24 cellular contexts compared by ENCODE assay signal in the genomic region with DNA sequence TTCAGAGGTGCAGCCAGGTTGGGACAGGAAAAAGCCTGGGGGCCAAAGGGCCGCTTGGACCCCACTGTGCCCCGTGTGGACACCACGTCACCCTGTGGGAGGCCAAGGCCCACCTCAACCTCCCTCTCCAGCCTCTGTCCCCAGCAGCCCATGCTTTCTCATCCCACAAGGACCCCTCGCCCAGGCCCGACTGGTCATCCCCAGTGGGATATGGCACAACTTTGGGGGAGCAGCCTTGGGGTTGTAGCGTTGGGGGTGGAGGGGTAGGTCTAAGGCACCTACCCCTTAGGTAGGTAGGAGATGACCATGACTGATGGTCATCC. TPM values are rescaled to one million over a fixed set of nuclear protein-coding genes. Genes with fewer than 3 reads are reported as not detected.
"Had no signal": no experiment of that assay in that cellular context is flagged by ENCODE, and none has a peak within 500 bp of the region (broad histone marks: within the 10 kb centered on the region; RNA-seq: fewer than 3 reads in every experiment).

No MANE protein-coding gene starts in this region.

- H3K27ac ChIP-seq: coronary artery, esophagus muscularis mucosa, psoas muscle, right atrium auricular region, testis, vagina, VCaP had no signal

- H3K27me3 Mint-ChIP-seq: type B pancreatic cell had no signal

- H3K27ac Mint-ChIP-seq: activated naive CD8-positive, alpha-beta T cell treated with anti-CD3 and anti-CD28 coated beads for 36 hours; activated T-cell treated with anti-CD3 and anti-CD28 coated beads, Interleukin-2, amount 50 U/mL, for 24 hours; activated T-helper 17 cell treated with anti-CD3 and anti-CD28 coated beads, Interleukin-2, amount 50 U/mL, for 72 hours; stimulated activated naive B cell treated with anti-CD40 and anti-IgM and Interleukin-4, amounts not matched to agents 10 μg/mL and 1 μg/mL and 100 μg/mL, for 72 hours; T-cell; T-helper 2 cell treated with Interferon-gamma antibody and Interleukin-4, amounts not matched to agents 5 μg/mL and 100 μg/mL, for 36 hours; type B pancreatic cell had no signal

- DNase-seq: activated naive CD4-positive, alpha-beta T cell treated with Interleukin-2 at 50 U/mL for 16 hours; activated naive CD8-positive, alpha-beta T cell treated with anti-CD3 and anti-CD28 coated beads for 36 hours; activated T-cell treated with anti-CD3 and anti-CD28 coated beads, Interleukin-2, amount 50 U/mL, for 24 hours; cerebellar nuclear complex; glutamatergic neuron; hippocampal formation; left ventricle myocardium superior; stimulated activated CD4-positive, alpha-beta T cell treated with anti-CD3 and anti-CD28 coated beads, Interleukin-2, amount 100 ng/mL, for 48 hours; stimulated activated CD8-positive, alpha-beta memory T cell treated with anti-CD3 and anti-CD28 coated beads, Interleukin-4, amount 100 ng/mL, for 48 hours; stimulated activated naive B cell treated with anti-CD40 and anti-IgM and Interleukin-4, amounts not matched to agents 10 μg/mL and 1 μg/mL and 100 μg/mL, for 72 hours; T-cell; testis had no signal

- H3K9me3 ChIP-seq: esophagus muscularis mucosa, psoas muscle, right atrium auricular region, testis, vagina had no signal

- H3K4me3 ChIP-seq: coronary artery, esophagus muscularis mucosa, psoas muscle, right atrium auricular region, smooth muscle cell, testis, vagina had no signal

- H3K4me3 Mint-ChIP-seq: activated naive CD8-positive, alpha-beta T cell treated with anti-CD3 and anti-CD28 coated beads for 36 hours; activated T-cell treated with anti-CD3 and anti-CD28 coated beads, Interleukin-2, amount 50 U/mL, for 24 hours; activated T-helper 17 cell treated with anti-CD3 and anti-CD28 coated beads, Interleukin-2, amount 50 U/mL, for 72 hours; neural crest cell; stimulated activated naive B cell treated with anti-CD40 and anti-IgM and Interleukin-4, amounts not matched to agents 10 μg/mL and 1 μg/mL and 100 μg/mL, for 72 hours; T-cell; T-helper 2 cell treated with Interferon-gamma antibody and Interleukin-4, amounts not matched to agents 5 μg/mL and 100 μg/mL, for 36 hours; type B pancreatic cell had no signal

- H3K9me3 Mint-ChIP-seq: activated naive CD8-positive, alpha-beta T cell treated with anti-CD3 and anti-CD28 coated beads for 36 hours; activated T-cell treated with anti-CD3 and anti-CD28 coated beads, Interleukin-2, amount 50 U/mL, for 24 hours; activated T-helper 17 cell treated with anti-CD3 and anti-CD28 coated beads, Interleukin-2, amount 50 U/mL, for 72 hours; neural crest cell; stimulated activated naive B cell treated with anti-CD40 and anti-IgM and Interleukin-4, amounts not matched to agents 10 μg/mL and 1 μg/mL and 100 μg/mL, for 72 hours; T-cell; T-helper 2 cell treated with Interferon-gamma antibody and Interleukin-4, amounts not matched to agents 5 μg/mL and 100 μg/mL, for 36 hours; type B pancreatic cell had no signal

- H3K27me3 ChIP-seq: right atrium auricular region, testis, vagina had no signal

- H3K4me2 ChIP-seq: smooth muscle cell had no signal

- H3K36me3 ChIP-seq: esophagus muscularis mucosa, right atrium auricular region, vagina had no signal

- H3K36me3 Mint-ChIP-seq: activated naive CD8-positive, alpha-beta T cell treated with anti-CD3 and anti-CD28 coated beads for 36 hours; stimulated activated naive B cell treated with anti-CD40 and anti-IgM and Interleukin-4, amounts not matched to agents 10 μg/mL and 1 μg/mL and 100 μg/mL, for 72 hours; T-cell; type B pancreatic cell had no signal

RNA-seq across cellular contexts. Expression of a gene that starts 44.0 kb away (rescaled TPM):
- total RNA-seq: mononuclear cell had no signal
